In the genomic region with DNA sequence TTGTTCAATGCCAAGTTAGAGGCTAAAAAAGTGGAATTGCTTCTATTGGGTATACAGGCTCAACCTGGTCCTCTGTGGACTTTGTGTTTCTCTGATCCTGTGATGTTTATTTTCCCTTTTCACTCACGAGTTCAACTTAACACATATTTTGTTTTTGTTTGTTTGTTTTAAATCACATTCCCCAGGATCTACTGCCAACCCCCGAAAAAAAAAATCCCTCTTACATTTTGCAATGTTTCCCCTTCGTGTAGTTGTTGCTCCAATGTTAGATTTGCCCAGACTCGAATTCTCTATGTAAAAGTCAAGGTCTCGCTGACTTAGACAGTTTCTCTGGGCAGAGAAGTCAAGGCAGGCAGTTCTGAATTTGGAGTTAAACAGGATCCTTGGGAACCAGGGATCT, we compare ENCODE assay signal across 8 cellular contexts.
"Had no signal": no experiment of that assay in that cellular context is flagged by ENCODE, and none has a peak within 500 bp of the region (broad histone marks: within the 10 kb centered on the region; RNA-seq: fewer than 3 reads in every experiment).

No MANE protein-coding gene starts in this region.

- ATAC-seq: GM12878 had no signal

- FAIRE-seq: G401.6, GM12878, GM12891, GM12892, GM18507, GM19239 had no signal

- DNase-seq: GDM1, GF-D8 had no signal

- H3K4me3 ChIP-seq: GM12878 had no signal
